Comparison of ENCODE assay signal across 1 cellular context in genomic region chr13:19772306-19772705, GRCh38.
TF ChIP-seq lines count a peak whose summit lies in the region.

No MANE protein-coding gene starts in this region.

TF ChIP-seq in HepG2, 621 proteins besides CTCF, POLR2A, EP300 and RAD21:
- TF ChIP-seq U2AF2 (IDR thresholded peaks at IDR 0.05; ENCODE audit: low read depth, low read length) (no peak), RBFOX2 (IDR thresholded peaks at IDR 0.05; ENCODE audit: low read depth, low read length) (0 out of 2 replicates have a peak, but pooled peaks have one; percentile 24)
TF ChIP-seq in HepG2: peak in this region for 1.
